In genomic region chr6:31460361-31461025, GRCh38 we compare ENCODE assay signal across 1 cellular context.
TF ChIP-seq lines count a peak whose summit lies in the region.

No MANE protein-coding gene starts in this region.

TF ChIP-seq in HEK293, 187 proteins besides CTCF, POLR2A, EP300 and RAD21 (continued from another document):
- TF ChIP-seq ZBTB11 (tag by site-specific recombination; conservative IDR thresholded peaks at IDR 0.05; ENCODE audit: low read depth) (peak; percentile 54; the same call in 1 of the 2 replicates), ZNF37A (tag by site-specific recombination; IDR thresholded peaks at IDR 0.05) (no peak), ZNF510 (tag by site-specific recombination; IDR thresholded peaks at IDR 0.05; ENCODE audit: insufficient replicate concordance) (peak; percentile 37), ZNF560 (tag by site-specific recombination; IDR thresholded peaks at IDR 0.05; ENCODE audit: borderline replicate concordance) (peak; percentile 52; the same call in 1 of the 2 replicates), ZNF664 (tag by site-specific recombination; IDR thresholded peaks at IDR 0.05) (0 out of 2 replicates have a peak, but pooled peaks have one; percentile 9), BCL6B (tag by site-specific recombination; IDR thresholded peaks at IDR 0.05) (no peak), REST (tag by site-specific recombination; IDR thresholded peaks at IDR 0.05) (no peak), ZNF518A (tag by site-specific recombination; conservative IDR thresholded peaks at IDR 0.05; ENCODE audit: low read depth) (peak; percentile 75), ZNF426 (tag by site-specific recombination; IDR thresholded peaks at IDR 0.05) (peak; percentile 62), ZNF140 (tag by site-specific recombination; IDR thresholded peaks at IDR 0.05) (peak; percentile 31; the same call in 1 of the 2 replicates), ZBTB8A (tag by site-specific recombination; IDR thresholded peaks at IDR 0.05) (peak; percentile 50)
